ENCODE assay signal across 21 cellular contexts in genomic region chr2:233817305-233817980, GRCh38. TPM values are rescaled to one million over a fixed set of nuclear protein-coding genes. Genes with fewer than 3 reads are reported as not detected.
DNase-seq lines count a peak whose midpoint lies in the region; ATAC-seq and TF ChIP-seq lines count a peak whose summit lies in the region.
"Had no signal": no experiment of that assay in that cellular context is flagged by ENCODE, and none has a peak within 500 bp of the region (broad histone marks: within the 10 kb centered on the region; RNA-seq: fewer than 3 reads in every experiment).

No MANE protein-coding gene starts in this region.

- H2AK9ac ChIP-seq in IMR-90 (replicated peaks; ENCODE audit: low read depth, low read length, poor library complexity) = peak overlapping the region; percentile 66

- peak; percentile 52 for DNase-seq in AG20443 (ENCODE audit: low spot score)
- peak; percentile 20 for DNase-seq in IMR-90
- DNase-seq in iris pigment epithelial cell (ENCODE audit: low read depth) = peak; percentile 37
- DNase-seq in posterior vena cava (ENCODE audit: low spot score) = peak; percentile 48
- no peak for DNase-seq in NCI-H146 (lab: John Stamatoyannopoulos, UW)
- DNase-seq in occipital lobe (lab: John Stamatoyannopoulos, UW) = no peak
- DNase-seq: activated CD4-positive, alpha-beta T cell treated with anti-CD3 and anti-CD28 coated beads, Interleukin-2, amount 50 U/mL, for 1 hour; Caco-2; MG63; NCI-H1694; NK-92 treated with Interleukin-12 subunit alpha and Interleukin-12 subunit beta, amount 100 ng/mL, for 24 hours; retina; stimulated activated naive CD8-positive, alpha-beta T cell treated with anti-CD3 and anti-CD28 coated beads, Interleukin-15, Interleukin-2, amounts not matched to agents 100 U/mL and 50 U/mL, for 24 hours had no signal

- in situ Hi-C loops in IMR-90 (cut with MboI; ENCODE audit: low sequenced_read_pairs) = no loop called here

- H3K4me3 ChIP-seq in IMR-90 (ENCODE audit: insufficient read depth, low read depth, low read length) = no peak overlapping the region
- H3K4me3 ChIP-seq: body of pancreas, MG63 had no signal

- peaks cover 7% of the 10 kb centered on the region; the same call in 1 of the 2 replicates for H3K27me3 ChIP-seq in IMR-90 (ENCODE audit: control insufficient read depth, insufficient read depth, low read length)
- H3K27me3 ChIP-seq: body of pancreas, MG63 had no signal

- H3K36me3 ChIP-seq in IMR-90 (ENCODE audit: control insufficient read depth, insufficient read depth, low read length) = no peaks in the 10 kb centered on the region
- H3K36me3 ChIP-seq: MG63 had no signal

- BruUV-seq in IMR-90 (replicated peaks; lab: Mats Ljungman, UMichigan) = no TSS peak

- H2AFZ ChIP-seq in IMR-90 (replicated peaks; ENCODE audit: low read length, poor library complexity) = no peak overlapping the region

- no peak overlapping the region for H3K9ac ChIP-seq in IMR-90 (ENCODE audit: low read depth, low read length)

- H2BK5ac ChIP-seq in IMR-90 (ENCODE audit: low read depth, low read length, poor library complexity, severe bottlenecking) = no peak overlapping the region

- no peak overlapping the region for H3K56ac ChIP-seq in IMR-90 (ENCODE audit: extremely low read depth, insufficient read depth, low read length)

- no peak overlapping the region for H3K27ac ChIP-seq in IMR-90 (ENCODE audit: insufficient read depth, low read length)
- H3K27ac ChIP-seq: body of pancreas had no signal

- POLR2A ChIA-PET in IMR-90 (lab: Charles Lee; ENCODE audit: unreplicated experiment) = no interaction called here

- no peaks in the 10 kb centered on the region for H3K9me3 ChIP-seq in IMR-90 (ENCODE audit: control insufficient read depth, insufficient read depth, low read length)
- H3K9me3 ChIP-seq: body of pancreas, Caco-2, MG63 had no signal

- H4K20me1 ChIP-seq in IMR-90 (ENCODE audit: insufficient read depth, low read length) = no peaks in the 10 kb centered on the region

- H2BK15ac ChIP-seq in IMR-90 (ENCODE audit: low read depth, low read length) = no peak overlapping the region

- TF ChIP-seq CTCF in IMR-90 (conservative IDR thresholded peaks at IDR 0.05; ENCODE audit: low read depth, low read length) = no peak

- H3K79me1 ChIP-seq in IMR-90 (ENCODE audit: low read depth in 1 of 2, low read length in 2 of 2) = no peaks in the 10 kb centered on the region

- TF ChIP-seq RAD21 in IMR-90 (IDR thresholded peaks at IDR 0.05; ENCODE audit: low read length) = no peak

- H3K18ac ChIP-seq in IMR-90 (ENCODE audit: low read depth, low read length) = no peak overlapping the region

- H3K23ac ChIP-seq in IMR-90 (ENCODE audit: low read depth, low read length) = no peak overlapping the region

- 100% methylated on average over 1 of the region's 3 CpGs; no CpG with 5 or more reads in 1 of the 2 experiments for WGBS in IMR-90 (ENCODE audit: extremely low coverage in 2 of 2, insufficient read length in 1 of 2), 2 experiments

- ATAC-seq in IMR-90 (ENCODE audit: low read depth) (peak; percentile 50), HG03469 (IDR thresholded peaks at IDR 0.05; ENCODE audit: unreplicated experiment) (no peak), HG03139 (IDR thresholded peaks at IDR 0.05; ENCODE audit: unreplicated experiment) (no peak)
- ATAC-seq: body of pancreas; stimulated activated naive CD8-positive, alpha-beta T cell treated with anti-CD3 and anti-CD28 coated beads, Interleukin-15, Interleukin-2, amounts not matched to agents 100 U/mL and 50 U/mL, for 24 hours had no signal

- no peak overlapping the region for H3K4me2 ChIP-seq in IMR-90 (ENCODE audit: low read depth, low read length)

- no peaks in the 10 kb centered on the region for H3K9me1 ChIP-seq in IMR-90 (ENCODE audit: insufficient read depth, low read length)

- no peak overlapping the region for H4K8ac ChIP-seq in IMR-90 (ENCODE audit: low read depth in 2 of 2, low read length in 2 of 2)

- H3K4ac ChIP-seq in IMR-90 (ENCODE audit: low read depth, low read length) = no peak overlapping the region

- H3K4me1 ChIP-seq in IMR-90 (ENCODE audit: control insufficient read depth, insufficient read depth, low read length) = no peaks in the 10 kb centered on the region
- H3K4me1 ChIP-seq: body of pancreas, Caco-2 had no signal

- H2AK5ac ChIP-seq in IMR-90 (ENCODE audit: low read depth, low read length) = no peak overlapping the region

- H2BK20ac ChIP-seq in IMR-90 (ENCODE audit: low read depth, low read length) = no peak overlapping the region

- H4K5ac ChIP-seq in IMR-90 (ENCODE audit: low read depth, low read length) = no peak overlapping the region

- no peak overlapping the region for H3K14ac ChIP-seq in IMR-90 (replicated peaks; ENCODE audit: low read depth, low read length)

- TF ChIP-seq POLR2A in IMR-90 (IDR thresholded peaks at IDR 0.05; ENCODE audit: low read depth, low read length) = no peak

- dilution Hi-C loops in IMR-90 (cut with HindIII; ENCODE audit: low sequenced_read_pairs, unreplicated experiment) = no loop called here

- CTCF ChIA-PET in IMR-90 (lab: Yijun Ruan, JAX) = no interaction called here

- H2BK120ac ChIP-seq in IMR-90 (ENCODE audit: low read depth, low read length) = no peak overlapping the region

- H4K91ac ChIP-seq in IMR-90 (ENCODE audit: insufficient read depth, low read depth, low read length) = no peak overlapping the region

- intact Hi-C loops in IMR-90 (cut with micrococcal nuclease) (no loop called here), posterior vena cava (cut with DNase I) (no loop called here)

TF ChIP-seq in IMR-90, 13 proteins besides CTCF, POLR2A, EP300 and RAD21:
- TF ChIP-seq MAZ (IDR thresholded peaks at IDR 0.05; ENCODE audit: borderline replicate concordance, low read depth, low read length) (no peak), MXI1 (IDR thresholded peaks at IDR 0.05; ENCODE audit: borderline replicate concordance, low read depth, low read length) (no peak), CHD1 (IDR thresholded peaks at IDR 0.05; ENCODE audit: low read depth, low read length) (no peak), SMC3 (IDR thresholded peaks at IDR 0.05; ENCODE audit: low read depth, low read length) (no peak), NFE2L2 (IDR thresholded peaks at IDR 0.05; ENCODE audit: low read depth, low read length) (no peak), BHLHE40 (IDR thresholded peaks at IDR 0.05; ENCODE audit: low read depth, low read length) (no peak)
- TF ChIP-seq, protein P1, sequence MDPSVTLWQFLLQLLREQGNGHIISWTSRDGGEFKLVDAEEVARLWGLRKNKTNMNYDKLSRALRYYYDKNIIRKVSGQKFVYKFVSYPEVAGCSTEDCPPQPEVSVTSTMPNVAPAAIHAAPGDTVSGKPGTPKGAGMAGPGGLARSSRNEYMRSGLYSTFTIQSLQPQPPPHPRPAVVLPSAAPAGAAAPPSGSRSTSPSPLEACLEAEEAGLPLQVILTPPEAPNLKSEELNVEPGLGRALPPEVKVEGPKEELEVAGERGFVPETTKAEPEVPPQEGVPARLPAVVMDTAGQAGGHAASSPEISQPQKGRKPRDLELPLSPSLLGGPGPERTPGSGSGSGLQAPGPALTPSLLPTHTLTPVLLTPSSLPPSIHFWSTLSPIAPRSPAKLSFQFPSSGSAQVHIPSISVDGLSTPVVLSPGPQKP (IDR thresholded peaks at IDR 0.05; ENCODE audit: borderline replicate concordance, low read depth, low read length) = no peak
TF ChIP-seq in IMR-90: peak in this region for 0.

RNA-seq across cellular contexts. Expression of gene HJURP, which starts 36.9 kb away (rescaled TPM):
- total RNA-seq in IMR-90 (2012; rRNA removed) (22.6 and 24.2 TPM in 2 replicates), posterior vena cava (under 1 TPM in 1 of 2 donors, not detected in 1; 0.42 TPM), occipital lobe (1.9 TPM)
- polyA plus RNA-seq in IMR-90 (2012; rRNA removed) = 26.5 and 27.1 TPM in 2 replicates
- 10.1 and 24.7 TPM in 2 replicates for polyA plus RNA-seq in IMR-90 (2012; cell fraction: cytosol; rRNA removed)
- polyA plus RNA-seq in IMR-90 (2012; cell fraction: nucleus; rRNA removed; ENCODE audit: low replicate concordance) = 45.6 and 52.0 TPM in 2 replicates
- polyA plus RNA-seq: IgD-negative memory B cell had no signal

RNA-seq across cellular contexts. Expression of gene MROH2A, which starts 39.3 kb away (rescaled TPM):
- total RNA-seq in IMR-90 (2012; rRNA removed) (not detected in 2 replicates), posterior vena cava (not detected), occipital lobe (not detected)
- polyA plus RNA-seq in IMR-90 (2012; rRNA removed) = not detected in 2 replicates
- polyA plus RNA-seq in IMR-90 (2012; cell fraction: cytosol; rRNA removed) = not detected in 2 replicates
- polyA plus RNA-seq in IMR-90 (2012; cell fraction: nucleus; rRNA removed; ENCODE audit: low replicate concordance) = not detected in 2 replicates
- total RNA-seq: body of pancreas, Caco-2, epithelial cell of proximal tubule, glomerular endothelial cell, H9 had no signal
- polyA plus RNA-seq: IgD-negative memory B cell, neural cell had no signal

RNA-seq across cellular contexts. Expression of gene UGT1A1, which starts 57.4 kb away (rescaled TPM):
- total RNA-seq in IMR-90 (2012; rRNA removed) (not detected in 2 replicates), posterior vena cava (not detected), occipital lobe (not detected)
- not detected in 2 replicates for polyA plus RNA-seq in IMR-90 (2012; rRNA removed)
- not detected in 2 replicates for polyA plus RNA-seq in IMR-90 (2012; cell fraction: cytosol; rRNA removed)
- not detected in 2 replicates for polyA plus RNA-seq in IMR-90 (2012; cell fraction: nucleus; rRNA removed; ENCODE audit: low replicate concordance)
- total RNA-seq: body of pancreas, epithelial cell of proximal tubule, glomerular endothelial cell, H9 had no signal
- polyA plus RNA-seq: IgD-negative memory B cell, neural cell had no signal

Comparison
In these comparisons a context has a peak if more than half of its experiments do, and no peak if none do; other contexts are left out.
1. DNase-seq: peak in AG20443 (single experiment), IMR-90 (single experiment), iris pigment epithelial cell (single experiment) and posterior vena cava (single experiment); none in NCI-H146 (single experiment) and occipital lobe (single experiment).